In the genomic region with DNA sequence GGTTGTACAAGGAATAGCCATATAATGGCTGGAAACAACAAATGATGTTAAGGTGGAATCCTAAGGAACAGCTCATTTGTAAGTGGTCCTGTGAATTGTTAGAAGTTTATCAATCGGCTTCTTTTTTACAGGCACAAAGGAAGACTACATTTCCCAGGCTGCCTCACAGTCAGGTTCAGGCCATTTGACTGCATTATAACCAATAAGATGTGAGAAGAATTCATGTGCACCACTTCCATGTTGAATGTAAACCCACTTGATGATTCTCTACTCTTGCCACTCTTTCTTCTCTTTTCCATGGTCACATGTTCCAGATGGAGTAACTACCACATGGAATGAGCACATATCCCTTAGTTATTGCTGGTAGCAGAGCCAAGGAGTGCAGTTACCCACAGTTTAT, we compare ENCODE assay signal across 19 cellular contexts.
DNase-seq lines count a peak whose midpoint lies in the region; ATAC-seq, FAIRE-seq and TF ChIP-seq lines count a peak whose summit lies in the region.
"Had no signal": no experiment of that assay in that cellular context is flagged by ENCODE, and none has a peak within 500 bp of the region (broad histone marks: within the 10 kb centered on the region; RNA-seq: fewer than 3 reads in every experiment).

No MANE protein-coding gene starts in this region.

- peaks cover 28 to 53% of the 10 kb centered on the region in 2 donors for H3K4me1 Mint-ChIP-seq in immature natural killer cell

- H3K79me1 ChIP-seq in H1 (ENCODE audit: low read depth, low read length) = no peaks in the 10 kb centered on the region

- DNase-seq in DMS 273 (lab: John Stamatoyannopoulos, UW; ENCODE audit: unreplicated experiment) = peak; percentile 21
- no peak for DNase-seq in DMS 273 treated with DMSO at 0.1 percent for 48 hours (lab: John Stamatoyannopoulos, UW)
- no peak for DNase-seq in GM12891 (ENCODE audit: insufficient read length, low spot score)
- DNase-seq in MV-4-11 (lab: John Stamatoyannopoulos, UW) = peak; percentile 50
- no peak for DNase-seq in H1 (ENCODE audit: low read depth in 1 of 2, low spot score in 2 of 2)
- DNase-seq in immature natural killer cell = no peak
- no peak for DNase-seq in D721Med (ENCODE audit: insufficient read length, low spot score)
- DNase-seq: DMS79, HFFc6, NCI-H1092, NCI-H1694, NCI-H2107, NCI-H446 treated with DMSO at 0.1 percent for 48 hours, NCI-H748 treated with DMSO at 0.1 percent for 48 hours, SJCRH30, T-helper 9 cell had no signal

- no peak for ATAC-seq in GM21737 (IDR thresholded peaks at IDR 0.05; ENCODE audit: unreplicated experiment)

- no peak overlapping the region for H3K23ac ChIP-seq in H1 (ENCODE audit: insufficient read length)

- no peak overlapping the region for H2BK12ac ChIP-seq in H1 (ENCODE audit: low read depth, low read length)

- no peak overlapping the region for H3K9ac ChIP-seq in H1 (replicated peaks in 1 of 4; ENCODE audit: extremely low read depth in 1 of 4, low read depth in 3 of 4, low read length in 3 of 4)
- H3K9ac ChIP-seq: BLaER1 treated with 17β-estradiol and CSF1 and Interleukin-3, amounts not matched to agents 10 nM and 100 nM had no signal

- CTCF ChIA-PET in H1 (lab: Charles Lee; ENCODE audit: partially characterized antibody) = no interaction called here

- H3K27ac Mint-ChIP-seq in immature natural killer cell = peak overlapping the region in 3 of 6 donors; percentile 69 to 81 (median 80)
- H3K27ac Mint-ChIP-seq: HFFc6 had no signal

- WGBS in H1 (ENCODE audit: extremely low coverage in 1 of 2, insufficient coverage in 1 of 2, insufficient read length in 1 of 2, insufficient replicate concordance in 2 of 2, low coverage in 1 of 2, low lambda C conversion rate in 2 of 2, missing lambda C conversion rate in 1 of 2), 2 experiments = 85% methylated on average over 1 of the region's 1 CpG; no CpG with 5 or more reads in 1 of the 2 experiments

- no peak overlapping the region for H3K4me3 Mint-ChIP-seq in immature natural killer cell
- H3K4me3 Mint-ChIP-seq: HFFc6 had no signal

- no peak overlapping the region for H4K8ac ChIP-seq in H1 (ENCODE audit: extremely low read depth, insufficient read depth, low read length)

- no peak overlapping the region for H2BK5ac ChIP-seq in H1 (ENCODE audit: low read depth, low read length)

- FAIRE-seq in GM12891 (lab: Jason Lieb, UNC) = peak; percentile 55
- no peak for FAIRE-seq in H1 (lab: Jason Lieb, UNC)
- FAIRE-seq in D721Med (lab: Jason Lieb, UNC) = no peak

- peak overlapping the region; percentile 83; the same call in 1 of the 2 replicates for H2AFZ ChIP-seq in H1 (ENCODE audit: low read length)

- TF ChIP-seq CTCF in H1 (IDR thresholded peaks at IDR 0.05; ENCODE audit: control extremely low read depth in 1 of 3, insufficient read depth in 1 of 3, low read depth in 1 of 3, low read length in 3 of 3) = no peak
- no peak for TF ChIP-seq CTCF in D721Med (IDR thresholded peaks at IDR 0.05; ENCODE audit: insufficient read depth, missing control alignments)

- no peak overlapping the region for H3K14ac ChIP-seq in H1 (ENCODE audit: insufficient read length)

- POLR2A ChIA-PET in H1 (lab: Charles Lee; ENCODE audit: partially characterized antibody) = no interaction called here

- H2AK5ac ChIP-seq in H1 (ENCODE audit: low read depth, low read length) = no peak overlapping the region

- H3K56ac ChIP-seq in H1 (replicated peaks; ENCODE audit: insufficient read length, low read depth, low read length) = no peak overlapping the region

- H3K23me2 ChIP-seq in H1 (ENCODE audit: low read depth, low read length) = peaks cover 10% of the 10 kb centered on the region; the same call in 1 of the 2 replicates

- H2BK120ac ChIP-seq in H1 (replicated peaks; ENCODE audit: low read depth, low read length) = no peak overlapping the region

- H4K91ac ChIP-seq in H1 (replicated peaks; ENCODE audit: insufficient read length, low read length) = no peak overlapping the region

- H3K18ac ChIP-seq in H1 (ENCODE audit: extremely low read depth, low read length) = no peak overlapping the region

- no peaks in the 10 kb centered on the region for H3K27me3 ChIP-seq in H1 (replicated peaks in 1 of 4; ENCODE audit: control insufficient read depth in 3 of 4, extremely low read depth in 1 of 4, insufficient read depth in 3 of 4, low read length in 3 of 4)
- H3K27me3 ChIP-seq: BLaER1 treated with 17β-estradiol and CSF1 and Interleukin-3, amounts not matched to agents 10 nM and 100 nM; SJCRH30 had no signal

- TF ChIP-seq EP300 in H1 (IDR thresholded peaks at IDR 0.05; ENCODE audit: borderline replicate concordance in 1 of 2, low read depth in 2 of 2, low read length in 2 of 2) = no peak

- H3K36me3 ChIP-seq in H1 (ENCODE audit: control insufficient read depth in 2 of 4, insufficient read depth in 4 of 4, low read length in 3 of 4) = no peaks in the 10 kb centered on the region
- H3K36me3 ChIP-seq: BLaER1 treated with 17β-estradiol and CSF1 and Interleukin-3, amounts not matched to agents 10 nM and 100 nM; SJCRH30 had no signal

- TF ChIP-seq RAD21 in H1 (IDR thresholded peaks at IDR 0.05 in 1 of 2, conservative IDR thresholded peaks at IDR 0.05 in 1 of 2; ENCODE audit: low read depth in 2 of 2, low read length in 2 of 2) = no peak

- no peak overlapping the region for H4K5ac ChIP-seq in H1 (ENCODE audit: insufficient read length, low read depth, low read length)

- no peaks in the 10 kb centered on the region for H3K4me1 ChIP-seq in H1 (replicated peaks in 1 of 4; ENCODE audit: control insufficient read depth in 3 of 4, insufficient read depth in 4 of 4, low read length in 3 of 4)
- H3K4me1 ChIP-seq: SJCRH30 had no signal

- H3K9me3 ChIP-seq in H1 (ENCODE audit: insufficient read depth in 2 of 2, low read depth in 1 of 2, low read length in 1 of 2) = no peaks in the 10 kb centered on the region; a peak in 1 of 4 replicates
- H3K9me3 ChIP-seq: SJCRH30 had no signal

- no peak overlapping the region for H2BK20ac ChIP-seq in H1 (ENCODE audit: low read length)

- no peaks in the 10 kb centered on the region for H3K79me2 ChIP-seq in H1 (ENCODE audit: control insufficient read depth in 1 of 2, insufficient read depth in 2 of 2, low read length in 2 of 2)

- H3K4ac ChIP-seq in H1 (replicated peaks; ENCODE audit: insufficient read length, low read depth, low read length) = no peak overlapping the region

- H3K9me3 Mint-ChIP-seq in immature natural killer cell = no peaks in the 10 kb centered on the region
- H3K9me3 Mint-ChIP-seq: HFFc6 had no signal

- H3K4me2 ChIP-seq in H1 (ENCODE audit: insufficient read depth in 1 of 2, low read depth in 2 of 2, low read length in 2 of 2) = no peak overlapping the region

- H4K20me1 ChIP-seq in H1 (replicated peaks in 1 of 2; ENCODE audit: control insufficient read depth in 1 of 2, insufficient read depth in 2 of 2, low read length in 2 of 2) = no peaks in the 10 kb centered on the region
- H4K20me1 ChIP-seq: BLaER1 treated with 17β-estradiol and CSF1 and Interleukin-3, amounts not matched to agents 10 nM and 100 nM had no signal

- TF ChIP-seq POLR2A in GM12891 (IDR thresholded peaks at IDR 0.05; ENCODE audit: low read depth, low read length) (no peak), H1 (IDR thresholded peaks at IDR 0.05; ENCODE audit: control extremely low read depth in 1 of 2, low read depth in 2 of 2, low read length in 2 of 2) (no peak)

- H3K36me3 Mint-ChIP-seq in immature natural killer cell = peaks cover 0 to 12% (median 0%) of the 10 kb centered on the region in 3 donors

- no peak overlapping the region for H3K4me3 ChIP-seq in H1 (ENCODE audit: extremely low read depth in 1 of 4, insufficient read depth in 2 of 4, low read depth in 3 of 4, low read length in 4 of 4)
- H3K4me3 ChIP-seq: BLaER1 treated with 17β-estradiol and CSF1 and Interleukin-3, amounts not matched to agents 10 nM and 100 nM; SJCRH30 had no signal

- no peak overlapping the region for H3K27ac ChIP-seq in H1 (ENCODE audit: low read depth, low read length)
- H3K27ac ChIP-seq: 22Rv1; BLaER1 treated with 17β-estradiol and CSF1 and Interleukin-3, amounts not matched to agents 10 nM and 100 nM; SJCRH30 had no signal

- H3K27me3 Mint-ChIP-seq in immature natural killer cell (ENCODE audit: low read depth in 3 of 3) = peaks cover 0 to 3% (median 0%) of the 10 kb centered on the region in 3 donors

- no peak overlapping the region for H2BK15ac ChIP-seq in H1 (ENCODE audit: low read length)

TF ChIP-seq in GM12891, 5 proteins besides CTCF, POLR2A, EP300 and RAD21:
- TF ChIP-seq SPI1 (IDR thresholded peaks at IDR 0.05; ENCODE audit: low read depth, low read length) (no peak), POLR2AphosphoS5 (IDR thresholded peaks at IDR 0.05; ENCODE audit: low read depth, low read length) (no peak), POU2F2 (IDR thresholded peaks at IDR 0.05; ENCODE audit: low read depth, low read length) (no peak), TAF1 (IDR thresholded peaks at IDR 0.05; ENCODE audit: low read depth, low read length) (no peak), PAX5 (IDR thresholded peaks at IDR 0.05; ENCODE audit: insufficient read depth, low read length, severe bottlenecking) (no peak)
TF ChIP-seq in GM12891: peak in this region for 0.

TF ChIP-seq in H1, 55 proteins besides CTCF, POLR2A, EP300 and RAD21:
- TF ChIP-seq SP2 (IDR thresholded peaks at IDR 0.05; ENCODE audit: low read length) (no peak), YY1 (IDR thresholded peaks at IDR 0.05; ENCODE audit: low read depth, low read length) (peak; percentile 36; the same call in 1 of the 2 replicates), SAP30 (IDR thresholded peaks at IDR 0.05; ENCODE audit: insufficient read depth, insufficient replicate concordance, low read length) (no peak), SIX5 (IDR thresholded peaks at IDR 0.05; ENCODE audit: low read depth, low read length) (peak; percentile 59), CBX8 (IDR thresholded peaks at IDR 0.05; ENCODE audit: borderline replicate concordance, low read depth, low read length) (no peak), RFX5 (IDR thresholded peaks at IDR 0.05; ENCODE audit: borderline replicate concordance, low read depth, low read length) (no peak)
- TF ChIP-seq, protein P1, sequence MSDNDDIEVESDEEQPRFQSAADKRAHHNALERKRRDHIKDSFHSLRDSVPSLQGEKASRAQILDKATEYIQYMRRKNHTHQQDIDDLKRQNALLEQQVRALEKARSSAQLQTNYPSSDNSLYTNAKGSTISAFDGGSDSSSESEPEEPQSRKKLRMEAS (IDR thresholded peaks at IDR 0.05) = 0 out of 2 replicates have a peak, but pooled peaks have one; percentile 11
- TF ChIP-seq, protein P2, sequence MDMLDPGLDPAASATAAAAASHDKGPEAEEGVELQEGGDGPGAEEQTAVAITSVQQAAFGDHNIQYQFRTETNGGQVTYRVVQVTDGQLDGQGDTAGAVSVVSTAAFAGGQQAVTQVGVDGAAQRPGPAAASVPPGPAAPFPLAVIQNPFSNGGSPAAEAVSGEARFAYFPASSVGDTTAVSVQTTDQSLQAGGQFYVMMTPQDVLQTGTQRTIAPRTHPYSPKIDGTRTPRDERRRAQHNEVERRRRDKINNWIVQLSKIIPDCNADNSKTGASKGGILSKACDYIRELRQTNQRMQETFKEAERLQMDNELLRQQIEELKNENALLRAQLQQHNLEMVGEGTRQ (IDR thresholded peaks at IDR 0.05; ENCODE audit: low read length) = 0 out of 2 replicates have a peak, but pooled peaks have one; percentile 9

Comparison
In these comparisons a context has a peak if more than half of its experiments do, and no peak if none do; other contexts are left out.
1. DNase-seq: peak in DMS 273 (single experiment) and MV-4-11 (single experiment); none in DMS 273 treated with DMSO at 0.1 percent for 48 hours (single experiment), GM12891 (single experiment), H1 (0 of 2), immature natural killer cell (0 of 3) and D721Med (single experiment).